15 cellular contexts compared by ENCODE assay signal in genomic region chr20:2637246-2637645, GRCh38. TPM values are rescaled to one million over a fixed set of nuclear protein-coding genes. Genes with fewer than 3 reads are reported as not detected.
A peak's percentile ranks its signal among the peaks of the same experiment; 100 is the strongest.
DNase-seq lines count a peak whose midpoint lies in the region; ATAC-seq and TF ChIP-seq lines count a peak whose summit lies in the region.
"Had no signal": no experiment of that assay in that cellular context is flagged by ENCODE, and none has a peak within 500 bp of the region (broad histone marks: within the 10 kb centered on the region; RNA-seq: fewer than 3 reads in every experiment).

No MANE protein-coding gene starts in this region.

- no peaks in the 10 kb centered on the region for H3K27me3 Mint-ChIP-seq in central memory CD8-positive, alpha-beta T cell
- peaks cover 8 to 12% (median 9%) of the 10 kb centered on the region in 3 donors for H3K27me3 Mint-ChIP-seq in immature natural killer cell (ENCODE audit: low read depth in 3 of 3)
- peaks cover 2 to 13% of the 10 kb centered on the region in 2 donors for H3K27me3 Mint-ChIP-seq in natural killer cell treated with Interleukin-12 subunit alpha and Interleukin-12 subunit beta and Interleukin-15 and Interleukin-18, amount 100 ng/mL, for 72 hours

- H3K27ac Mint-ChIP-seq in central memory CD8-positive, alpha-beta T cell (ENCODE audit: low read depth), result no peak overlapping the region
- H3K27ac Mint-ChIP-seq in immature natural killer cell, result peak overlapping the region; percentile 29 to 91 (median 78)
- peak overlapping the region in 1 of 2 donors; percentile 77 for H3K27ac Mint-ChIP-seq in natural killer cell treated with Interleukin-12 subunit alpha and Interleukin-12 subunit beta and Interleukin-15 and Interleukin-18, amount 100 ng/mL, for 72 hours
- H3K27ac Mint-ChIP-seq: GM23338, H9 had no signal

- H3K36me3 ChIP-seq in mucosa of descending colon (ENCODE audit: low read depth), result no peaks in the 10 kb centered on the region

- H3K4me1 ChIP-seq in mucosa of descending colon (ENCODE audit: low read depth), result no peaks in the 10 kb centered on the region
- H3K4me1 ChIP-seq: Caco-2 had no signal

- H3K9me3 Mint-ChIP-seq in central memory CD8-positive, alpha-beta T cell, result no peaks in the 10 kb centered on the region
- peaks cover 0 to 1% (median 0%) of the 10 kb centered on the region in 6 donors for H3K9me3 Mint-ChIP-seq in immature natural killer cell
- no peaks in the 10 kb centered on the region for H3K9me3 Mint-ChIP-seq in natural killer cell treated with Interleukin-12 subunit alpha and Interleukin-12 subunit beta and Interleukin-15 and Interleukin-18, amount 100 ng/mL, for 72 hours
- H3K9me3 Mint-ChIP-seq: GM23338, H9 had no signal

- DNase-seq in activated gamma-delta T cell treated with Interleukin-2 at 50 U/mL for 16 hours, result peak; percentile 16
- no peak for DNase-seq in activated gamma-delta T cell (lab: John Stamatoyannopoulos, UW)
- DNase-seq in central memory CD8-positive, alpha-beta T cell (ENCODE audit: low spot score in 2 of 2), result no peak
- peak; percentile 56 to 73 (median 67) for DNase-seq in immature natural killer cell
- DNase-seq in natural killer cell treated with Interleukin-12 subunit alpha and Interleukin-12 subunit beta and Interleukin-15 and Interleukin-18, amount 100 ng/mL, for 72 hours (ENCODE audit: low spot score), result no peak
- no peak for DNase-seq in mucosa of descending colon
- DNase-seq: C1 segment of cervical spinal cord; Caco-2; CD4-positive, alpha-beta memory T cell; DMS153; DND-41; H9 had no signal

- no peaks in the 10 kb centered on the region for H3K9me3 ChIP-seq in mucosa of descending colon
- H3K9me3 ChIP-seq: Caco-2 had no signal

- ATAC-seq in central memory CD8-positive, alpha-beta T cell (replicated peaks; ENCODE audit: extremely low read depth, poor library complexity, severe bottlenecking), result peak; percentile 86
- peak; percentile 58 to 65 for ATAC-seq in natural killer cell treated with Interleukin-12 subunit alpha and Interleukin-12 subunit beta and Interleukin-15 and Interleukin-18, amount 100 ng/mL, for 72 hours
- ATAC-seq in GM21528 (IDR thresholded peaks at IDR 0.05; ENCODE audit: low FRiP score, unreplicated experiment) (no peak), mucosa of descending colon (no peak)
- ATAC-seq: GM23338, HCT116 had no signal

- H3K4me1 Mint-ChIP-seq in central memory CD8-positive, alpha-beta T cell, result peaks cover 13% of the 10 kb centered on the region
- peaks cover 41 to 57% of the 10 kb centered on the region in 2 donors for H3K4me1 Mint-ChIP-seq in immature natural killer cell
- peaks cover 29 to 38% of the 10 kb centered on the region in 2 donors for H3K4me1 Mint-ChIP-seq in natural killer cell treated with Interleukin-12 subunit alpha and Interleukin-12 subunit beta and Interleukin-15 and Interleukin-18, amount 100 ng/mL, for 72 hours (ENCODE audit: low read depth in 2 of 2)
- H3K4me1 Mint-ChIP-seq: GM23338, H9 had no signal

- H3K36me3 Mint-ChIP-seq in central memory CD8-positive, alpha-beta T cell (ENCODE audit: insufficient read depth), result peaks cover 7% of the 10 kb centered on the region
- peaks cover 14 to 21% (median 20%) of the 10 kb centered on the region in 3 donors for H3K36me3 Mint-ChIP-seq in immature natural killer cell
- no peaks in the 10 kb centered on the region for H3K36me3 Mint-ChIP-seq in natural killer cell treated with Interleukin-12 subunit alpha and Interleukin-12 subunit beta and Interleukin-15 and Interleukin-18, amount 100 ng/mL, for 72 hours

- no peak overlapping the region for H3K4me3 ChIP-seq in mucosa of descending colon
- H3K4me3 ChIP-seq: GM23338 had no signal

- intact Hi-C loops in mucosa of descending colon (cut with DNase I, micrococcal nuclease), result no loop called here

- H3K4me3 Mint-ChIP-seq in central memory CD8-positive, alpha-beta T cell, result peak overlapping the region; percentile 61
- peak overlapping the region; percentile 77 to 88 (median 83) for H3K4me3 Mint-ChIP-seq in immature natural killer cell
- peak overlapping the region; percentile 6 for H3K4me3 Mint-ChIP-seq in natural killer cell treated with Interleukin-12 subunit alpha and Interleukin-12 subunit beta and Interleukin-15 and Interleukin-18, amount 100 ng/mL, for 72 hours
- H3K4me3 Mint-ChIP-seq: GM23338, H9 had no signal

- no peak for TF ChIP-seq CTCF in mucosa of descending colon (IDR thresholded peaks at IDR 0.05)

RNA-seq across cellular contexts. Expression of gene NOP56, which starts 15.2 kb away (rescaled TPM):
- 10 to 100 TPM; 69.5 to 94.8 (median 71.2) TPM for polyA plus RNA-seq in immature natural killer cell
- 100 to 1,000 TPM; 424 to 981 TPM for total RNA-seq in natural killer cell treated with Interleukin-12 subunit alpha and Interleukin-12 subunit beta and Interleukin-15 and Interleukin-18, amount 100 ng/mL, for 72 hours
- total RNA-seq in mucosa of descending colon, result 100 to 1,000 TPM in 2 of 3 donors, 10 to 100 TPM in 1; 80.8 to 116 (median 107) TPM

RNA-seq across cellular contexts. Expression of gene IDH3B, which starts 26.8 kb away (rescaled TPM):
- 100 to 1,000 TPM; 110 to 185 (median 133) TPM for polyA plus RNA-seq in immature natural killer cell
- 100 to 1,000 TPM; 114 to 120 TPM for total RNA-seq in natural killer cell treated with Interleukin-12 subunit alpha and Interleukin-12 subunit beta and Interleukin-15 and Interleukin-18, amount 100 ng/mL, for 72 hours
- 100 to 1,000 TPM; 112 to 128 (median 123) TPM for total RNA-seq in mucosa of descending colon

RNA-seq across cellular contexts. Expression of gene EBF4, which starts 55.3 kb away (rescaled TPM):
- 1 to 10 TPM; 1.3 to 1.8 (median 1.7) TPM for polyA plus RNA-seq in immature natural killer cell
- 10 to 100 TPM; 14.8 to 31.4 TPM for total RNA-seq in natural killer cell treated with Interleukin-12 subunit alpha and Interleukin-12 subunit beta and Interleukin-15 and Interleukin-18, amount 100 ng/mL, for 72 hours
- 10 to 100 TPM in 1 of 3 donors, 1 to 10 TPM in 2; 3.6 to 53.3 (median 4.5) TPM for total RNA-seq in mucosa of descending colon

Comparison
In these comparisons a context has a peak if more than half of its experiments do, and no peak if none do; other contexts are left out.
1. DNase-seq: peak in activated gamma-delta T cell treated with Interleukin-2 at 50 U/mL for 16 hours (single experiment) and immature natural killer cell (3 of 3); none in activated gamma-delta T cell (single experiment), central memory CD8-positive, alpha-beta T cell (0 of 2), natural killer cell treated with Interleukin-12 subunit alpha and Interleukin-12 subunit beta and Interleukin-15 and Interleukin-18, amount 100 ng/mL, for 72 hours (single experiment) and mucosa of descending colon (0 of 3).
2. ATAC-seq: peak in central memory CD8-positive, alpha-beta T cell (single experiment) and natural killer cell treated with Interleukin-12 subunit alpha and Interleukin-12 subunit beta and Interleukin-15 and Interleukin-18, amount 100 ng/mL, for 72 hours (2 of 2); none in GM21528 (single experiment) and mucosa of descending colon (single experiment).
3. H3K4me3 Mint-ChIP-seq: peak in every context shown above with its lines; median percentile 83 in immature natural killer cell; 61 in central memory CD8-positive, alpha-beta T cell; 6 in natural killer cell treated with Interleukin-12 subunit alpha and Interleukin-12 subunit beta and Interleukin-15 and Interleukin-18, amount 100 ng/mL, for 72 hours.